In the genomic region with DNA sequence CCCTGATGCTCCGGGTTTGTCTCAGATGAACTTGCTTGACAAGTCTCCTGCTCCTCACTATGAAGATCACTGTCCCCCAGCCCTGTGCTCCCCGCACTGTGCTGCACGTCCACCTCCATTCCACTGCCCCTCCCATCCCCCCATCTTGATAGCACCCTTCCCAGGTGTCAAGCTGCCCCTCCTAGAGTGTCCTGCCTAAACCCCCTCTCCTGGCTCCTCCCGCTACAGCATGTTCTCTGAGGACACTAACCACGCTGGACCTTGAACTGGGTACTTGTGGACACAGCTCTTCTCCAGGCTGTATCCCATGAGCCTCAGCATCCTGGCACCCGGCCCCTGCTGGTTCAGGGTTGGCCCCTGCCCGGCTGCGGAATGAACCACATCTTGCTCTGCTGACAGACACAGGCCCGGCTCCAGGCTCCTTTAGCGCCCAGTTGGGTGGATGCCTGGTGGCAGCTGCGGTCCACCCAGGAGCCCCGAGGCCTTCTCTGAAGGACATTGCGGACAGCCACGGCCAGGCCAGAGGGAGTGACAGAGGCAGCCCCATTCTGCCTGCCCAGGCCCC, we compare ENCODE assay signal across 13 cellular contexts. TPM values are rescaled to one million over a fixed set of nuclear protein-coding genes. Genes with fewer than 3 reads are reported as not detected.
A peak's percentile ranks its signal among the peaks of the same experiment; 100 is the strongest.
DNase-seq lines count a peak whose midpoint lies in the region; ATAC-seq and TF ChIP-seq lines count a peak whose summit lies in the region.
"Had no signal": no experiment of that assay in that cellular context is flagged by ENCODE, and none has a peak within 500 bp of the region (broad histone marks: within the 10 kb centered on the region; RNA-seq: fewer than 3 reads in every experiment).

No MANE protein-coding gene starts in this region.

- no peaks in the 10 kb centered on the region for H3K27me3 ChIP-seq in aorta (ENCODE audit: control insufficient read depth in 1 of 2, insufficient read depth in 2 of 2, low read length in 1 of 2)

- H3K9me3 Mint-ChIP-seq in progenitor cell of endocrine pancreas (ENCODE audit: low read depth), result no peaks in the 10 kb centered on the region

- H3K4me3 ChIP-seq in aorta (ENCODE audit: low read length in 2 of 2), result no peak overlapping the region

- TF ChIP-seq CTCF in progenitor cell of endocrine pancreas (IDR thresholded peaks at IDR 0.05; ENCODE audit: unreplicated experiment), result no peak

- peak overlapping the region; percentile 20 for H3K27ac Mint-ChIP-seq in progenitor cell of endocrine pancreas
- H3K27ac Mint-ChIP-seq: activated CD8-positive, alpha-beta memory T cell treated with anti-CD3 and anti-CD28 coated beads, Interleukin-2, amount 10 ng/mL, durations not matched to agents 7 days and 5 days; activated naive CD8-positive, alpha-beta T cell had no signal

- no peak overlapping the region for H3K4me3 Mint-ChIP-seq in progenitor cell of endocrine pancreas (ENCODE audit: low read depth)
- H3K4me3 Mint-ChIP-seq: activated CD8-positive, alpha-beta memory T cell treated with anti-CD3 and anti-CD28 coated beads, Interleukin-2, amount 10 ng/mL, durations not matched to agents 7 days and 5 days; activated naive CD8-positive, alpha-beta T cell had no signal

- H3K27ac ChIP-seq in aorta (ENCODE audit: low read depth in 1 of 2, low read length in 2 of 2), result peak overlapping the region in 1 of 2 donors; percentile 43
- H3K27ac ChIP-seq: 22Rv1 had no signal

- peaks cover 12% of the 10 kb centered on the region for H3K36me3 Mint-ChIP-seq in progenitor cell of endocrine pancreas (ENCODE audit: insufficient read depth)

- no peaks in the 10 kb centered on the region for H3K4me1 ChIP-seq in aorta (ENCODE audit: control insufficient read depth in 1 of 2, insufficient read depth in 2 of 2, low read length in 2 of 2)

- H3K27me3 Mint-ChIP-seq in progenitor cell of endocrine pancreas, result no peaks in the 10 kb centered on the region
- H3K27me3 Mint-ChIP-seq: activated CD8-positive, alpha-beta memory T cell treated with anti-CD3 and anti-CD28 coated beads, Interleukin-2, amount 10 ng/mL, durations not matched to agents 7 days and 5 days; activated naive CD8-positive, alpha-beta T cell had no signal

- H3K4me1 Mint-ChIP-seq in progenitor cell of endocrine pancreas (ENCODE audit: low read depth), result no peaks in the 10 kb centered on the region

- WGBS in aorta, 2 donors, result 19 to 22% methylated on average over 14 of the region's 14 CpGs

- intact Hi-C loops in left cardiac atrium (cut with DNase I) (loop anchor here in 1 of 2 donors (5.0 kb wide), 1 partner anchor 96 kb away; no protein-coding TSS in a partner anchor), aorta (cut with DNase I) (loop anchor here in 1 of 2 donors (5.0 kb wide), 1 partner anchor 181 kb away; the partner anchor contains the start of gene NUBP1)

- ATAC-seq in left cardiac atrium (peak; percentile 63 to 76), aorta (ENCODE audit: low FRiP score) (peak; percentile 68), HG02798 (IDR thresholded peaks at IDR 0.05; ENCODE audit: poor library complexity, unreplicated experiment) (no peak), GM18907 (IDR thresholded peaks at IDR 0.05; ENCODE audit: unreplicated experiment) (no peak)
- ATAC-seq: activated CD8-positive, alpha-beta memory T cell treated with anti-CD3 and anti-CD28 coated beads, Interleukin-2, amount 10 ng/mL, durations not matched to agents 7 days and 5 days had no signal

- no peaks in the 10 kb centered on the region for H3K9me3 ChIP-seq in aorta (ENCODE audit: control insufficient read depth, low read length)

- peaks cover 0 to 2% of the 10 kb centered on the region in 2 donors for H3K36me3 ChIP-seq in aorta (ENCODE audit: control insufficient read depth in 1 of 2, insufficient read depth in 2 of 2, low read length in 1 of 2)

- DNase-seq in DMS53 (lab: John Stamatoyannopoulos, UW), result peak; percentile 21
- no peak for DNase-seq in DMS53 treated with DMSO at 0.1 percent for 48 hours (lab: John Stamatoyannopoulos, UW; ENCODE audit: unreplicated experiment)
- DNase-seq in left cardiac atrium, result peak; percentile 57
- DNase-seq in progenitor cell of endocrine pancreas (ENCODE audit: low spot score, unreplicated experiment), result no peak
- DNase-seq in aorta, result peak; percentile 83 to 89
- DNase-seq in DMS79 treated with DMSO at 0.1 percent for 48 hours (lab: John Stamatoyannopoulos, UW), result no peak
- DNase-seq: activated CD8-positive, alpha-beta memory T cell treated with anti-CD3 and anti-CD28 coated beads, Interleukin-2, amount 10 ng/mL, durations not matched to agents 7 days and 5 days; NCI-H446; stimulated activated CD4-positive, alpha-beta T cell treated with anti-CD3 and anti-CD28 coated beads, Interleukin-4, amount 100 ng/mL, for 4 hours had no signal

RNA-seq across cellular contexts. Expression of gene DEXI, which starts 18.5 kb away (rescaled TPM):
- total RNA-seq in left cardiac atrium (10 to 100 TPM; 68.5 to 84.9 TPM), progenitor cell of endocrine pancreas (31.2 and 32.3 TPM in 2 replicates), aorta (10 to 100 TPM; 41.4 to 42.3 TPM)
- polyA plus RNA-seq in aorta, result 10 to 100 TPM; 46.6 to 60.1 TPM

RNA-seq across cellular contexts. Expression of gene CLEC16A, which starts 20.6 kb away (rescaled TPM):
- total RNA-seq in left cardiac atrium (10 to 100 TPM; 25.5 to 30.2 TPM), progenitor cell of endocrine pancreas (32.6 and 34.3 TPM in 2 replicates), aorta (10 to 100 TPM; 27.1 to 28.8 TPM)
- polyA plus RNA-seq in aorta, result 10 to 100 TPM in 1 of 2 donors, 1 to 10 TPM in 1; 5.9 to 10.9 TPM

RNA-seq across cellular contexts. Expression of gene CIITA, which starts 46.7 kb away (rescaled TPM):
- total RNA-seq in left cardiac atrium, result 1 to 10 TPM; 6.6 to 9.9 TPM
- not detected in 2 replicates for total RNA-seq in progenitor cell of endocrine pancreas
- total RNA-seq in aorta, result 100 to 1,000 TPM in 1 of 2 donors, 10 to 100 TPM in 1; 19.6 to 104 TPM
- polyA plus RNA-seq in aorta, result 1 to 10 TPM; 2.0 to 2.4 TPM

Comparison
In these comparisons a context has a peak if more than half of its experiments do, and no peak if none do; other contexts are left out.
1. DNase-seq: peak in DMS53 (single experiment), left cardiac atrium (single experiment) and aorta (2 of 2); none in DMS53 treated with DMSO at 0.1 percent for 48 hours (single experiment), progenitor cell of endocrine pancreas (single experiment) and DMS79 treated with DMSO at 0.1 percent for 48 hours (single experiment).
2. ATAC-seq: peak in left cardiac atrium (2 of 2) and aorta (single experiment); none in HG02798 (single experiment) and GM18907 (single experiment).